Comparison of ENCODE assay signal across 8 cellular contexts in genomic region chr9:130712564-130713285, GRCh38. TPM values are rescaled to one million over a fixed set of nuclear protein-coding genes. Genes with fewer than 3 reads are reported as not detected.
A peak's percentile ranks its signal among the peaks of the same experiment; 100 is the strongest.
DNase-seq lines count a peak whose midpoint lies in the region; ATAC-seq and TF ChIP-seq lines count a peak whose summit lies in the region.

No MANE protein-coding gene starts in this region.

- peaks cover 2% of the 10 kb centered on the region for H3K27me3 Mint-ChIP-seq in activated naive CD8-positive, alpha-beta T cell treated with anti-CD3 and anti-CD28 coated beads, Interleukin-2, amount 10 ng/mL, durations not matched to agents 7 days and 5 days

- peaks cover 29% of the 10 kb centered on the region for H3K4me1 Mint-ChIP-seq in activated naive CD8-positive, alpha-beta T cell treated with anti-CD3 and anti-CD28 coated beads, Interleukin-2, amount 10 ng/mL, durations not matched to agents 7 days and 5 days

- no peaks in the 10 kb centered on the region for H3K36me3 Mint-ChIP-seq in activated naive CD8-positive, alpha-beta T cell treated with anti-CD3 and anti-CD28 coated beads, Interleukin-2, amount 10 ng/mL, durations not matched to agents 7 days and 5 days

- DNase-seq in NCI-H1105 (lab: John Stamatoyannopoulos, UW) (peak; percentile 91), SKM-1 (lab: John Stamatoyannopoulos, UW; ENCODE audit: unreplicated experiment) (peak; percentile 93), Right ventricle myocardium inferior (ENCODE audit: missing footprints) (peak; percentile 99), ovary (peak; percentile 98 to 99 (median 98)), thyroid gland (peak; percentile 99 to 100)
- peak; percentile 97 for DNase-seq in activated naive CD8-positive, alpha-beta T cell treated with anti-CD3 and anti-CD28 coated beads, Interleukin-2, amount 10 ng/mL, durations not matched to agents 7 days and 5 days

- H3K36me3 ChIP-seq in ovary (no peaks in the 10 kb centered on the region), thyroid gland (no peaks in the 10 kb centered on the region)

- H3K27me3 ChIP-seq in ovary (no peaks in the 10 kb centered on the region), thyroid gland (no peaks in the 10 kb centered on the region)

- no peak for TF ChIP-seq EP300 in ovary (IDR thresholded peaks at IDR 0.05)

- TF ChIP-seq POLR2A in GM10847 (IDR thresholded peaks at IDR 0.05; ENCODE audit: extremely low read depth, insufficient read length) (peak; percentile 73), ovary (IDR thresholded peaks at IDR 0.05) (peak; percentile 64), thyroid gland (IDR thresholded peaks at IDR 0.05) (peak; percentile 74 to 91)

- H3K9me3 ChIP-seq in ovary (no peaks in the 10 kb centered on the region), thyroid gland (no peaks in the 10 kb centered on the region)

- H3K9me3 Mint-ChIP-seq in activated naive CD8-positive, alpha-beta T cell treated with anti-CD3 and anti-CD28 coated beads, Interleukin-2, amount 10 ng/mL, durations not matched to agents 7 days and 5 days: no peaks in the 10 kb centered on the region

- peak overlapping the region; percentile 95 to 98 for H3K27ac ChIP-seq in ovary
- H3K27ac ChIP-seq in thyroid gland: peak overlapping the region; percentile 84 to 98 (median 96)

- H3K4me3 Mint-ChIP-seq in activated naive CD8-positive, alpha-beta T cell treated with anti-CD3 and anti-CD28 coated beads, Interleukin-2, amount 10 ng/mL, durations not matched to agents 7 days and 5 days: peak overlapping the region; percentile 87

- H3K27ac Mint-ChIP-seq in activated naive CD8-positive, alpha-beta T cell treated with anti-CD3 and anti-CD28 coated beads, Interleukin-2, amount 10 ng/mL, durations not matched to agents 7 days and 5 days: peak overlapping the region; percentile 94

- ATAC-seq in HG02642 (IDR thresholded peaks at IDR 0.05; ENCODE audit: poor library complexity, unreplicated experiment) (peak; percentile 97), Right ventricle myocardium inferior (peak; percentile 97)
- peak; percentile 98 for ATAC-seq in activated naive CD8-positive, alpha-beta T cell treated with anti-CD3 and anti-CD28 coated beads, Interleukin-2, amount 10 ng/mL, durations not matched to agents 7 days and 5 days (ENCODE audit: low read depth)

- TF ChIP-seq CTCF in ovary (IDR thresholded peaks at IDR 0.05) (peak in 2 of 3 donors; percentile 15 to 16), thyroid gland (IDR thresholded peaks at IDR 0.05) (no peak)

- H3K4me1 ChIP-seq in ovary (ENCODE audit: insufficient read depth): peaks cover 2% of the 10 kb centered on the region
- H3K4me1 ChIP-seq in thyroid gland: peaks cover 17 to 19% of the 10 kb centered on the region in 2 donors

- 0 to 1% (median 1%) methylated on average over 63 to 68 of the region's 68 CpGs for WGBS in ovary, 3 donors
- WGBS in thyroid gland, 2 donors: 0% methylated on average over 18 of the region's 68 CpGs; no CpG with 5 or more reads in 1 of the 2 donors

- intact Hi-C loops in Right ventricle myocardium inferior (cut with DNase I): loop anchor here (5.0 to 10.0 kb wide), 2 partner anchors 55 to 122 kb away; partner anchors contain the start of gene ABL1
- intact Hi-C loops in ovary (cut with DNase I): loop anchor here in 2 of 4 donors (5.0 to 10.0 kb wide), 2 partner anchors 52 to 150 kb away; no protein-coding TSS in a partner anchor
- intact Hi-C loops in thyroid gland (cut with DNase I): loop anchor here (5.0 to 10.0 kb wide), 2 partner anchors 52 to 150 kb away; no protein-coding TSS in a partner anchor

- peak overlapping the region; percentile 98 for H3K4me3 ChIP-seq in ovary
- peak overlapping the region; percentile 51 to 93 (median 87) for H3K4me3 ChIP-seq in thyroid gland (replicated peaks in 1 of 3)

- POLR2A ChIA-PET in activated naive CD8-positive, alpha-beta T cell treated with anti-CD3 and anti-CD28 coated beads, Interleukin-2, amount 10 ng/mL, durations not matched to agents 7 days and 5 days (lab: Charles Lee): interaction anchor here (0.6 to 1.2 kb wide), 3 partner anchors 19 to 471 kb away, joined by 4 to 7 read pairs (median 5); partner anchors contain the start of gene EXOSC2

RNA-seq across cellular contexts. Expression of gene EXOSC2, which starts 19.1 kb away (rescaled TPM):
- 10 to 100 TPM; 57.2 to 58.8 TPM for total RNA-seq in activated naive CD8-positive, alpha-beta T cell treated with anti-CD3 and anti-CD28 coated beads, Interleukin-2, amount 10 ng/mL, durations not matched to agents 7 days and 5 days
- total RNA-seq in Right ventricle myocardium inferior (11.2 TPM), ovary (10 to 100 TPM; 14.7 to 40.1 (median 33.8) TPM), thyroid gland (10 to 100 TPM; 19.2 to 21.6 (median 20.3) TPM)
- 10 to 100 TPM; 21.5 to 32.7 TPM for polyA plus RNA-seq in ovary

RNA-seq across cellular contexts. Expression of gene PRDM12, which starts 48.3 kb away (rescaled TPM):
- total RNA-seq in activated naive CD8-positive, alpha-beta T cell treated with anti-CD3 and anti-CD28 coated beads, Interleukin-2, amount 10 ng/mL, durations not matched to agents 7 days and 5 days: under 1 TPM in 1 of 2 experiments, not detected in 1; 0.17 TPM
- total RNA-seq in Right ventricle myocardium inferior (not detected), ovary (not detected), thyroid gland (not detected)
- not detected for polyA plus RNA-seq in ovary

Comparison
In these comparisons a context has a peak if more than half of its experiments do, and no peak if none do; other contexts are left out.
1. Peak in every context shown above with its lines: DNase-seq, ATAC-seq, H3K4me3 ChIP-seq and H3K27ac ChIP-seq.
2. CTCF ChIP-seq: peak in ovary (2 of 3); none in thyroid gland (0 of 6).